ENCODE assay signal across 23 cellular contexts in the genomic region with DNA sequence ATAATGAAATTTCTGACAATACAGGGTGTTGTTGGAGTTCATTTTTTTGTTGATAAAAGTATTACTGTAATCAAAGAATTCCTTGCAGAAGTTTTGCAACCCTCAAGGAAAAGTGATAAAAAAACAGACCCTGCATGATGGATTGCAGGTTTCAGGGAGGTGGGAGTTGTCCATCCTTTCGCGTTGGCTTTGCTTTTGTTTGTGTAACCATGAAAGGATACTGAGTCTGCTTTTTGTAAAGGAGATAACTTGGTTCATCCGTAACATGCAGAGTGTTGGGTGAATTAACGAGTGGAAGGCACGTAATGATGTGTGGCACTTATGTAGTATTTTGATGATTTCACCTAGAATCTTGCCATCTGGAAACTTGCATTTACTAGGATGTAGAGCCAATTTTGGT. TPM values are rescaled to one million over a fixed set of nuclear protein-coding genes. Genes with fewer than 3 reads are reported as not detected.
DNase-seq lines count a peak whose midpoint lies in the region; ATAC-seq and TF ChIP-seq lines count a peak whose summit lies in the region.
"Had no signal": no experiment of that assay in that cellular context is flagged by ENCODE, and none has a peak within 500 bp of the region (broad histone marks: within the 10 kb centered on the region; RNA-seq: fewer than 3 reads in every experiment).

No MANE protein-coding gene starts in this region.

- DNase-seq in amniotic epithelial cell (ENCODE audit: low read depth) (peak; percentile 94), fibroblast of pulmonary artery (ENCODE audit: low read depth) (peak; percentile 34), omental fat pad (ENCODE audit: low spot score) (no peak), upper lobe of left lung (no peak), DMS114 treated with DMSO at 0.1 percent for 48 hours (lab: John Stamatoyannopoulos, UW; ENCODE audit: unreplicated experiment) (no peak), GM19238 (ENCODE audit: insufficient read length, low spot score) (no peak)
- DNase-seq: activated CD4-positive, alpha-beta T cell treated with anti-CD3 and anti-CD28 coated beads for 1 hour; activated naive CD4-positive, alpha-beta T cell treated with anti-CD3 and anti-CD28 coated beads, Interleukin-2, amount 50 U/mL, for 16 hours; amniotic stem cell; DMS 273 treated with DMSO at 0.1 percent for 48 hours; effector CD4-positive, alpha-beta T cell; heart left ventricle; KG1; naive B cell; NCI-H1436; NCI-H2081; NCI-H345; NCI-H774; SIG-M5; stimulated activated naive CD4-positive, alpha-beta T cell; testis had no signal

- TF ChIP-seq CTCF in fibroblast of pulmonary artery (IDR thresholded peaks at IDR 0.05; ENCODE audit: low read length, missing control alignments) (no peak), omental fat pad (IDR thresholded peaks at IDR 0.05) (no peak), upper lobe of left lung (IDR thresholded peaks at IDR 0.05) (no peak)

- H3K4me1 ChIP-seq in upper lobe of left lung: peaks cover 84 to 94% (median 87%) of the 10 kb centered on the region in 4 donors

- H3K4me3 ChIP-seq in fibroblast of pulmonary artery (replicated peaks; ENCODE audit: low read depth, low read length): no peak overlapping the region
- no peak overlapping the region for H3K4me3 ChIP-seq in upper lobe of left lung
- H3K4me3 ChIP-seq: BLaER1, heart left ventricle, testis had no signal

- no peaks in the 10 kb centered on the region for H3K9me3 ChIP-seq in upper lobe of left lung
- H3K9me3 ChIP-seq: BLaER1, heart left ventricle, testis had no signal

- no peak for TF ChIP-seq POLR2A in upper lobe of left lung (IDR thresholded peaks at IDR 0.05)

- 81 to 85% methylated on average over 5 of the region's 5 CpGs for WGBS in upper lobe of left lung, 2 donors

- TF ChIP-seq EP300 in upper lobe of left lung (IDR thresholded peaks at IDR 0.05): no peak

- H3K27ac ChIP-seq in upper lobe of left lung: peak overlapping the region in 3 of 4 donors; percentile 34 to 81 (median 42)
- H3K27ac ChIP-seq: BLaER1 had no signal

- no peaks in the 10 kb centered on the region for H3K36me3 ChIP-seq in upper lobe of left lung
- H3K36me3 ChIP-seq: heart left ventricle had no signal

- peak; percentile 16 for ATAC-seq in omental fat pad (ENCODE audit: low FRiP score)
- ATAC-seq in upper lobe of left lung (ENCODE audit: low FRiP score in 2 of 2): no peak
- no peak for ATAC-seq in GM21447 (IDR thresholded peaks at IDR 0.05; ENCODE audit: unreplicated experiment)
- ATAC-seq: heart left ventricle had no signal

- no peaks in the 10 kb centered on the region for H3K27me3 ChIP-seq in upper lobe of left lung
- H3K27me3 ChIP-seq: BLaER1, heart left ventricle, testis had no signal

RNA-seq across cellular contexts. Expression of a gene that starts 23.6 kb away (rescaled TPM):
- total RNA-seq in omental fat pad (100 to 1,000 TPM in 3 of 4 donors, 10 to 100 TPM in 1; 92.9 to 129 (median 113) TPM), upper lobe of left lung (100 to 1,000 TPM in 1 of 6 donors, 10 to 100 TPM in 5; 52.6 to 101 (median 71.9) TPM)

Comparison
In these comparisons a context has a peak if more than half of its experiments do, and no peak if none do; other contexts are left out.
1. DNase-seq: peak in amniotic epithelial cell (single experiment) and fibroblast of pulmonary artery (single experiment); none in omental fat pad (single experiment), upper lobe of left lung (0 of 2), DMS114 treated with DMSO at 0.1 percent for 48 hours (single experiment) and GM19238 (single experiment).